ENCODE assay signal across 32 cellular contexts in the genomic region with DNA sequence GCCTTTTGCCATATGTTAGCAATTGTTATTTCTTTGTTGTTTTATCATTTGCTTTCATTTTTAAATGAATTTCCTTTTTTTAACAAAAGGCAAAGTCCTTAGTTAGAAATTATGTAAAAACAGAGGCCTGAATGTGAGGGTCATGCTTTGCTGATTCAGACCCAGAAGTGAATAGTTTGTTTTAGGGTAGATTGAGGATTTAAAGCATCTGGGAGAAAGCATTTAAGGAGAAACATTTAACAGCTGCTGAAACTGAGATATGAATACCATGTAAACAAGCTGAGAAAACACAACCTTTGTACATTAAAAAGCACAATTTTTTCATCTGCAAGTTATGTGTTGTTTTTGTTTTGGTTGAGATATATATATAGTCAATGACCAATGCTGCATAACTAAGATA. TPM values are rescaled to one million over a fixed set of nuclear protein-coding genes. Genes with fewer than 3 reads are reported as not detected.
DNase-seq lines count a peak whose midpoint lies in the region; FAIRE-seq and TF ChIP-seq lines count a peak whose summit lies in the region.
"Had no signal": no experiment of that assay in that cellular context is flagged by ENCODE, and none has a peak within 500 bp of the region (broad histone marks: within the 10 kb centered on the region; RNA-seq: fewer than 3 reads in every experiment).

No MANE protein-coding gene starts in this region.

- no peak for TF ChIP-seq CTCF in AG10803 (conservative IDR thresholded peaks at IDR 0.05; ENCODE audit: low read length)
- no peak for TF ChIP-seq CTCF in H1 (IDR thresholded peaks at IDR 0.05; ENCODE audit: control extremely low read depth in 1 of 3, insufficient read depth in 1 of 3, low read depth in 1 of 3, low read length in 3 of 3)

- CTCF ChIA-PET in H1 (lab: Charles Lee; ENCODE audit: partially characterized antibody), result interaction anchor here (0.7 to 1.7 kb wide), 3 partner anchors 11 to 206 kb away, joined by 3 to 4 read pairs (median 4); no protein-coding TSS in a partner anchor

- no peak overlapping the region for H3K27ac ChIP-seq in H1 (ENCODE audit: low read depth, low read length)
- H3K27ac ChIP-seq: ovary, WERI-Rb-1 had no signal

- no peak overlapping the region for H3K4ac ChIP-seq in H1 (replicated peaks; ENCODE audit: insufficient read length, low read depth, low read length)

- no peak overlapping the region for H3K4me2 ChIP-seq in H1 (ENCODE audit: insufficient read depth in 1 of 2, low read depth in 2 of 2, low read length in 2 of 2)
- H3K4me2 ChIP-seq: hepatocyte had no signal

- POLR2A ChIA-PET in H1 (lab: Charles Lee; ENCODE audit: partially characterized antibody), result no interaction called here

- H3K9me3 ChIP-seq in H1 (ENCODE audit: insufficient read depth in 2 of 2, low read depth in 1 of 2, low read length in 1 of 2), result no peaks in the 10 kb centered on the region
- H3K9me3 ChIP-seq: gastroesophageal sphincter, ovary, SJCRH30 had no signal

- no peaks in the 10 kb centered on the region for H3K27me3 ChIP-seq in H1 (replicated peaks in 1 of 4; ENCODE audit: control insufficient read depth in 3 of 4, extremely low read depth in 1 of 4, insufficient read depth in 3 of 4, low read length in 3 of 4)
- H3K27me3 ChIP-seq: gastroesophageal sphincter, hepatocyte, ovary, SJCRH30 had no signal

- H2BK12ac ChIP-seq in H1 (ENCODE audit: low read depth, low read length), result no peak overlapping the region

- H3K4me3 ChIP-seq in AG10803 (ENCODE audit: low read length), result no peak overlapping the region
- no peak overlapping the region for H3K4me3 ChIP-seq in H1 (ENCODE audit: extremely low read depth in 1 of 4, insufficient read depth in 2 of 4, low read depth in 3 of 4, low read length in 4 of 4)
- H3K4me3 ChIP-seq: gastroesophageal sphincter, hepatocyte, ovary, SJCRH30, skin epidermis had no signal

- H4K20me1 ChIP-seq in H1 (replicated peaks in 1 of 2; ENCODE audit: control insufficient read depth in 1 of 2, insufficient read depth in 2 of 2, low read length in 2 of 2), result no peaks in the 10 kb centered on the region

- H3K79me1 ChIP-seq in H1 (ENCODE audit: low read depth, low read length), result no peaks in the 10 kb centered on the region

- H2BK15ac ChIP-seq in H1 (ENCODE audit: low read length), result no peak overlapping the region

- H3K9ac ChIP-seq in H1 (replicated peaks in 1 of 4; ENCODE audit: extremely low read depth in 1 of 4, low read depth in 3 of 4, low read length in 3 of 4), result no peak overlapping the region

- H3K4me1 ChIP-seq in H1 (replicated peaks in 1 of 4; ENCODE audit: control insufficient read depth in 3 of 4, insufficient read depth in 4 of 4, low read length in 3 of 4), result peaks cover 0 to 10% (median 8%) of the 10 kb centered on the region in 4 experiments; a peak in 6 of 7 replicates

- peak; percentile 55 for FAIRE-seq in H1 (lab: Jason Lieb, UNC)
- FAIRE-seq: GM12891, RCC 7860 had no signal

- no peaks in the 10 kb centered on the region for H3K36me3 ChIP-seq in H1 (ENCODE audit: control insufficient read depth in 2 of 4, insufficient read depth in 4 of 4, low read length in 3 of 4)
- H3K36me3 ChIP-seq: gastroesophageal sphincter, ovary, SJCRH30, WERI-Rb-1 had no signal

- H3K14ac ChIP-seq in H1 (ENCODE audit: insufficient read length), result no peak overlapping the region

- no peak for TF ChIP-seq EP300 in H1 (IDR thresholded peaks at IDR 0.05; ENCODE audit: borderline replicate concordance in 1 of 2, low read depth in 2 of 2, low read length in 2 of 2)

- no peaks in the 10 kb centered on the region for H3K79me2 ChIP-seq in H1 (ENCODE audit: control insufficient read depth in 1 of 2, insufficient read depth in 2 of 2, low read length in 2 of 2)
- H3K79me2 ChIP-seq: hepatocyte had no signal

- H3K56ac ChIP-seq in H1 (replicated peaks; ENCODE audit: insufficient read length, low read depth, low read length), result no peak overlapping the region

- no peak overlapping the region for H4K91ac ChIP-seq in H1 (replicated peaks; ENCODE audit: insufficient read length, low read length)

- no peak overlapping the region for H2BK20ac ChIP-seq in H1 (ENCODE audit: low read length)

- H3K23ac ChIP-seq in H1 (ENCODE audit: insufficient read length), result no peak overlapping the region

- DNase-seq in AG10803 (ENCODE audit: low read depth) (peak; percentile 31), LHCN-M2 (ENCODE audit: low read depth) (peak; percentile 67), H1 (ENCODE audit: low read depth in 1 of 2, low spot score in 2 of 2) (no peak), myocyte (ENCODE audit: low read depth) (peak; percentile 23), pons (ENCODE audit: low spot score) (no peak), NCI-H1105 treated with DMSO at 0.1 percent for 48 hours (lab: John Stamatoyannopoulos, UW) (no peak), COR-L47 (lab: John Stamatoyannopoulos, UW) (no peak)
- DNase-seq: activated CD4-positive, alpha-beta T cell treated with anti-CD3 and anti-CD28 coated beads for 4 hours; activated naive CD4-positive, alpha-beta T cell treated with anti-CD3 and anti-CD28 coated beads, Interleukin-2, amount 10 ng/mL, durations not matched to agents 7 days and 5 days; CD8-positive, alpha-beta memory T cell; central memory CD4-positive, alpha-beta T cell; DMS153; H9; Kasumi-1; left cardiac atrium; MV-4-11; NCI-H1436 treated with DMSO at 0.1 percent for 48 hours; NCI-H2107; NCI-H748 treated with DMSO at 0.1 percent for 48 hours; ovary; retina; SJCRH30; stimulated activated naive CD4-positive, alpha-beta T cell; T-cell; WERI-Rb-1 had no signal

- H3K23me2 ChIP-seq in H1 (ENCODE audit: low read depth, low read length), result no peaks in the 10 kb centered on the region

- no peak for TF ChIP-seq RAD21 in H1 (IDR thresholded peaks at IDR 0.05 in 1 of 2, conservative IDR thresholded peaks at IDR 0.05 in 1 of 2; ENCODE audit: low read depth in 2 of 2, low read length in 2 of 2)

- TF ChIP-seq POLR2A in H1 (IDR thresholded peaks at IDR 0.05; ENCODE audit: control extremely low read depth in 1 of 2, low read depth in 2 of 2, low read length in 2 of 2), result no peak

- no peak overlapping the region for H2AFZ ChIP-seq in H1 (ENCODE audit: low read length)
- H2AFZ ChIP-seq: hepatocyte had no signal

- H4K5ac ChIP-seq in H1 (ENCODE audit: insufficient read length, low read depth, low read length), result no peak overlapping the region

- no peak overlapping the region for H2BK5ac ChIP-seq in H1 (ENCODE audit: low read depth, low read length)

- no peak overlapping the region for H4K8ac ChIP-seq in H1 (ENCODE audit: extremely low read depth, insufficient read depth, low read length)

- H2AK5ac ChIP-seq in H1 (ENCODE audit: low read depth, low read length), result no peak overlapping the region

- no peak overlapping the region for H3K18ac ChIP-seq in H1 (ENCODE audit: extremely low read depth, low read length)

- H2BK120ac ChIP-seq in H1 (replicated peaks; ENCODE audit: low read depth, low read length), result no peak overlapping the region

TF ChIP-seq in H1, 55 proteins besides CTCF, POLR2A, EP300 and RAD21:
- TF ChIP-seq, protein P1, sequence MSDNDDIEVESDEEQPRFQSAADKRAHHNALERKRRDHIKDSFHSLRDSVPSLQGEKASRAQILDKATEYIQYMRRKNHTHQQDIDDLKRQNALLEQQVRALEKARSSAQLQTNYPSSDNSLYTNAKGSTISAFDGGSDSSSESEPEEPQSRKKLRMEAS (IDR thresholded peaks at IDR 0.05), result no peak
- no peak for TF ChIP-seq SP2 (IDR thresholded peaks at IDR 0.05; ENCODE audit: low read length)
- no peak for TF ChIP-seq CTBP2 (IDR thresholded peaks at IDR 0.05; ENCODE audit: borderline replicate concordance, insufficient read depth, insufficient read length, low read length)
- TF ChIP-seq POLR2AphosphoS5 (IDR thresholded peaks at IDR 0.05; ENCODE audit: low read depth, low read length), result no peak
- no peak for TF ChIP-seq CREB1 (IDR thresholded peaks at IDR 0.05)
- TF ChIP-seq SP1 (IDR thresholded peaks at IDR 0.05; ENCODE audit: low read depth, low read length), result no peak
- TF ChIP-seq GTF2F1 (IDR thresholded peaks at IDR 0.05; ENCODE audit: borderline replicate concordance, low read depth, low read length), result no peak
- no peak for TF ChIP-seq SUZ12 (IDR thresholded peaks at IDR 0.05; ENCODE audit: low read length)
- no peak for TF ChIP-seq EZH2 (IDR thresholded peaks at IDR 0.05; ENCODE audit: low read depth, low read length, severe bottlenecking)
- TF ChIP-seq NRF1 (IDR thresholded peaks at IDR 0.05; ENCODE audit: low read depth, low read length), result no peak
- TF ChIP-seq TBP (IDR thresholded peaks at IDR 0.05; ENCODE audit: low read depth, low read length), result no peak
- TF ChIP-seq RFX5 (IDR thresholded peaks at IDR 0.05; ENCODE audit: borderline replicate concordance, low read depth, low read length), result no peak
- TF ChIP-seq YY1 (IDR thresholded peaks at IDR 0.05; ENCODE audit: low read depth, low read length), result no peak
- TF ChIP-seq, protein P2, sequence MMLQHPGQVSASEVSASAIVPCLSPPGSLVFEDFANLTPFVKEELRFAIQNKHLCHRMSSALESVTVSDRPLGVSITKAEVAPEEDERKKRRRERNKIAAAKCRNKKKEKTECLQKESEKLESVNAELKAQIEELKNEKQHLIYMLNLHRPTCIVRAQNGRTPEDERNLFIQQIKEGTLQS (IDR thresholded peaks at IDR 0.05; ENCODE audit: insufficient read depth, low read depth, low read length), result no peak
- no peak for TF ChIP-seq CHD2 (IDR thresholded peaks at IDR 0.05; ENCODE audit: low read length)
- TF ChIP-seq SIX5 (IDR thresholded peaks at IDR 0.05; ENCODE audit: low read depth, low read length), result no peak
- no peak for TF ChIP-seq HDAC2 (IDR thresholded peaks at IDR 0.05; ENCODE audit: borderline replicate concordance in 1 of 2, low read depth in 2 of 2, low read length in 2 of 2)

RNA-seq across cellular contexts. Expression of a gene that starts 8.0 kb away (rescaled TPM):
- 0.46 and 0.64 TPM in 2 replicates for total RNA-seq in LHCN-M2 (2014; rRNA removed)
- polyA plus RNA-seq in LHCN-M2 (2012), result 0.16 TPM
- 1.1 and 1.6 TPM in 2 replicates for total RNA-seq in H1 (2021; fragmentation: NEBNext Ultra II Directional; extraction: Animal tissue kit (Norgen Biotek cat#: 25700))
- 1.4 and 1.7 TPM in 2 replicates for polyA plus RNA-seq in H1 (2011; rRNA removed)
- polyA plus RNA-seq in H1 (2011; cell fraction: cytosol; rRNA removed), result 0.70 TPM
- 2.3 TPM for polyA plus RNA-seq in H1 (2011; cell fraction: nucleus; rRNA removed)
- 1.3 to 1.9 TPM (median 1.7 TPM) in 4 replicates for polyA plus RNA-seq in H1 (2012, experiment 1 of 2)
- polyA plus RNA-seq in H1 (2012, experiment 2 of 2), result 0.52 TPM
- polyA plus RNA-seq in H1 (2013, experiment 1 of 2), result 2.0 TPM
- 1.9 TPM for polyA plus RNA-seq in H1 (2013, experiment 2 of 2)
- 1.9 and 2.0 TPM in 2 replicates for polyA minus RNA-seq in H1 (2011; rRNA and poly(A)+ RNA removed)
- not detected for polyA minus RNA-seq in H1 (2011; cell fraction: cytosol; rRNA and poly(A)+ RNA removed)
- polyA minus RNA-seq in H1 (2011; cell fraction: nucleus; rRNA and poly(A)+ RNA removed), result 1.9 TPM
- 0.48 and 0.73 TPM in 2 replicates for total RNA-seq in myocyte
- 0.08 TPM for polyA plus RNA-seq in myocyte (2012)
- total RNA-seq: A673; activated T-helper 17 cell treated with anti-CD3 and anti-CD28 coated beads, Interleukin-2, amount 50 U/mL, for 72 hours; CD8-positive, alpha-beta memory T cell; left cardiac atrium; SJCRH30 had no signal
- polyA plus RNA-seq: CD8-positive, alpha-beta memory T cell; hepatocyte had no signal

Comparison
In these comparisons a context has a peak if more than half of its experiments do, and no peak if none do; other contexts are left out.
1. DNase-seq: peak in AG10803 (single experiment), LHCN-M2 (single experiment) and myocyte (single experiment); none in H1 (0 of 2), pons (single experiment), NCI-H1105 treated with DMSO at 0.1 percent for 48 hours (single experiment) and COR-L47 (single experiment).